Comparison of ENCODE assay signal across 4 cellular contexts in the genomic region with DNA sequence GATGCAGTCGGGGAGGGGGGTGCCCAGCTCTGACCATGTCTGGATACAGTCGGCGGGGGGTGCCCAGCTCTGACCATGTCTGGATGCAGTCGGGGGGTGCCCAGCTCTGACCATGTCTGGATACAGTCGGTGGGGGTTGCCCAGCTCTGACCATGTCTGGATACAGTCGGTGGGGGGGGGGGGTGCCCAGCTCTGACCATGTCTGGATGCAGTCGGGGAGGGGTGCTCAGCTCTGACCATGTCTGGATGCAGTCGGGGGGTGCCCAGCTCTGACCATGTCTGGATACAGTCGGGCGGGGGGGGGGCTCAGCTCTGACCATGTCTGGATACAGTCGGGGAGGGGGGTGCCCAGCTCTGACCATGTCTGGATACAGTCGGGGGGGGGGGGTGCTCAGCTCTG. TPM values are rescaled to one million over a fixed set of nuclear protein-coding genes. Genes with fewer than 3 reads are reported as not detected.
"Had no signal": no experiment of that assay in that cellular context is flagged by ENCODE, and none has a peak within 500 bp of the region (broad histone marks: within the 10 kb centered on the region; RNA-seq: fewer than 3 reads in every experiment).

No MANE protein-coding gene starts in this region.

RNA-seq across cellular contexts. Expression of gene PKP3, which starts 17.5 kb away (rescaled TPM):
- total RNA-seq: OCI-LY7 had no signal

RNA-seq across cellular contexts. Expression of gene ANO9, which starts 30.3 kb away (rescaled TPM):
- total RNA-seq: LHCN-M2, RPMI7951, SJSA1 had no signal

RNA-seq across cellular contexts. Expression of gene B4GALNT4, which starts 42.2 kb away (rescaled TPM):
- total RNA-seq: OCI-LY7, RPMI7951, SJSA1 had no signal
